Comparison of ENCODE assay signal across 8 cellular contexts in the genomic region with DNA sequence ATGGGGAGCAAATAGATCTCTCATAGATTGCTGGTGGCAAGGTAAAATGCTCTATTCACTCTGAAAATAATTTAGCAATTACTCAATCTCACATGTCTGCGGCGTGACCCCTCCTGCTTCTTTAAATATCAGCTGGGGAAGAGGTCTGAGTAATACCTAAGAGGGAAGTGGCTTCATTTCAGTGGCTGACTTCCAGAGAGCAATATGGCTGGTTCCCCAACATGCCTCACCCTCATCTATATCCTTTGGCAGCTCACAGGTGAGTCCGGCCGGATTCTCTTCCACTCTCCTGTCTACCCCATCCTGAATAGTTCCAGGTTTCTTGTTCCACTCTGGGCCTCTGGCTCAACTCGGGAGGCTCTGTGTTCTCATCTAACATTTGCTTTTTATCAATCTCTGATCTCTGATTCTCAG. TPM values are rescaled to one million over a fixed set of nuclear protein-coding genes. Genes with fewer than 3 reads are reported as not detected.
DNase-seq lines count a peak whose midpoint lies in the region; ATAC-seq and TF ChIP-seq lines count a peak whose summit lies in the region.

A gene with protein sequence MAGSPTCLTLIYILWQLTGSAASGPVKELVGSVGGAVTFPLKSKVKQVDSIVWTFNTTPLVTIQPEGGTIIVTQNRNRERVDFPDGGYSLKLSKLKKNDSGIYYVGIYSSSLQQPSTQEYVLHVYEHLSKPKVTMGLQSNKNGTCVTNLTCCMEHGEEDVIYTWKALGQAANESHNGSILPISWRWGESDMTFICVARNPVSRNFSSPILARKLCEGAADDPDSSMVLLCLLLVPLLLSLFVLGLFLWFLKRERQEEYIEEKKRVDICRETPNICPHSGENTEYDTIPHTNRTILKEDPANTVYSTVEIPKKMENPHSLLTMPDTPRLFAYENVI (plus strand): TSS at position 150 of the 414 bp plus-strand sequence. CDS start 55 bp downstream, at position 205.

- WGBS in upper lobe of left lung, 2 donors = 61 to 73% methylated on average over 5 of the region's 5 CpGs
- WGBS in gastroesophageal sphincter (ENCODE audit: low coverage in 1 of 2), 2 donors = 78 to 91% methylated on average over 3 of the region's 5 CpGs

- CTCF ChIA-PET in activated naive CD4-positive, alpha-beta T cell treated with anti-CD3 and anti-CD28 coated beads, Interleukin-2, amount 10 ng/mL, durations not matched to agents 7 days and 5 days (lab: Charles Lee) = interaction anchor here (0.9 to 2.4 kb wide), 7 partner anchors 9 to 40 kb away, joined by 3 to 11 read pairs (median 3); no protein-coding TSS in a partner anchor

- TF ChIP-seq EP300 in upper lobe of left lung (IDR thresholded peaks at IDR 0.05) (no peak), gastroesophageal sphincter (IDR thresholded peaks at IDR 0.05) (no peak)

- H3K9me3 ChIP-seq in upper lobe of left lung = peaks cover 0 to 8% (median 0%) of the 10 kb centered on the region in 4 donors
- peaks cover 0 to 10% (median 0%) of the 10 kb centered on the region in 3 donors for H3K9me3 ChIP-seq in gastroesophageal sphincter

- H3K27me3 ChIP-seq in upper lobe of left lung = no peaks in the 10 kb centered on the region
- peaks cover 8% of the 10 kb centered on the region for H3K27me3 ChIP-seq in gastroesophageal sphincter

- DNase-seq in GDM1 (lab: John Stamatoyannopoulos, UW) (peak; percentile 10), upper lobe of left lung (peak in 1 of 2 donors; percentile 73), nucleus accumbens (lab: John Stamatoyannopoulos, UW) (no peak), NCI-H1417 (lab: John Stamatoyannopoulos, UW) (no peak)
- DNase-seq in activated naive CD4-positive, alpha-beta T cell treated with anti-CD3 and anti-CD28 coated beads, Interleukin-2, amount 10 ng/mL, durations not matched to agents 7 days and 5 days = no peak

- peaks cover 65% of the 10 kb centered on the region for H3K4me1 Mint-ChIP-seq in activated naive CD4-positive, alpha-beta T cell treated with anti-CD3 and anti-CD28 coated beads, Interleukin-2, amount 10 ng/mL, durations not matched to agents 7 days and 5 days

- no peaks in the 10 kb centered on the region for H3K27me3 Mint-ChIP-seq in activated naive CD4-positive, alpha-beta T cell treated with anti-CD3 and anti-CD28 coated beads, Interleukin-2, amount 10 ng/mL, durations not matched to agents 7 days and 5 days

- peak within 1 kb of the TSS in 3 of 4 donors; percentile 5 to 22 (median 6) for H3K4me3 ChIP-seq in upper lobe of left lung
- H3K4me3 ChIP-seq in gastroesophageal sphincter = no peak within 1 kb of the TSS

- peak within 1 kb of the TSS; percentile 73 for H3K27ac Mint-ChIP-seq in activated naive CD4-positive, alpha-beta T cell treated with anti-CD3 and anti-CD28 coated beads, Interleukin-2, amount 10 ng/mL, durations not matched to agents 7 days and 5 days

- TF ChIP-seq POLR2A in upper lobe of left lung (IDR thresholded peaks at IDR 0.05) = peak in 1 of 4 donors; percentile 47
- no peak for TF ChIP-seq POLR2A in gastroesophageal sphincter (IDR thresholded peaks at IDR 0.05)

- H3K36me3 ChIP-seq in upper lobe of left lung = no peaks in the 10 kb centered on the region
- H3K36me3 ChIP-seq in gastroesophageal sphincter = no peaks in the 10 kb centered on the region

- peak within 1 kb of the TSS; percentile 65 for H3K4me3 Mint-ChIP-seq in activated naive CD4-positive, alpha-beta T cell treated with anti-CD3 and anti-CD28 coated beads, Interleukin-2, amount 10 ng/mL, durations not matched to agents 7 days and 5 days

- TF ChIP-seq CTCF in upper lobe of left lung (IDR thresholded peaks at IDR 0.05) = no peak
- no peak for TF ChIP-seq CTCF in gastroesophageal sphincter (IDR thresholded peaks at IDR 0.05)

- H3K4me1 ChIP-seq in upper lobe of left lung = peaks cover 0 to 12% (median 0%) of the 10 kb centered on the region in 4 donors
- no peaks in the 10 kb centered on the region for H3K4me1 ChIP-seq in gastroesophageal sphincter

- H3K27ac ChIP-seq in upper lobe of left lung (peak within 1 kb of the TSS in 2 of 4 donors; percentile 22 to 38), gastroesophageal sphincter (no peak within 1 kb of the TSS)

- ATAC-seq in GM19463 (IDR thresholded peaks at IDR 0.05; ENCODE audit: unreplicated experiment) = peak; percentile 68
- ATAC-seq in HG03571 (IDR thresholded peaks at IDR 0.05; ENCODE audit: unreplicated experiment) = peak; percentile 52
- peak in 1 of 2 donors; percentile 58 for ATAC-seq in upper lobe of left lung (ENCODE audit: low FRiP score in 2 of 2)
- ATAC-seq in gastroesophageal sphincter = no peak

- peaks cover 26% of the 10 kb centered on the region for H3K9me3 Mint-ChIP-seq in activated naive CD4-positive, alpha-beta T cell treated with anti-CD3 and anti-CD28 coated beads, Interleukin-2, amount 10 ng/mL, durations not matched to agents 7 days and 5 days

- peaks cover 29% of the 10 kb centered on the region for H3K36me3 Mint-ChIP-seq in activated naive CD4-positive, alpha-beta T cell treated with anti-CD3 and anti-CD28 coated beads, Interleukin-2, amount 10 ng/mL, durations not matched to agents 7 days and 5 days

RNA-seq across cellular contexts. Expression of the gene that starts here (rescaled TPM):
- total RNA-seq in upper lobe of left lung (10 to 100 TPM in 2 of 6 donors, 1 to 10 TPM in 3, under 1 TPM in 1; 0.67 to 17.2 (median 3.5) TPM), gastroesophageal sphincter (1 to 10 TPM in 1 of 4 donors, under 1 TPM in 2, not detected in 1; 0.62 to 3.5 (median 0.67) TPM)

Comparison
In these comparisons a context has a peak if more than half of its experiments do, and no peak if none do; other contexts are left out.
1. H3K4me3 ChIP-seq: peak in upper lobe of left lung (3 of 4); none in gastroesophageal sphincter (0 of 2).